ENCODE assay signal across 9 cellular contexts in genomic region chr17:64781013-64781392, GRCh38.
DNase-seq lines count a peak whose midpoint lies in the region; ATAC-seq, FAIRE-seq and TF ChIP-seq lines count a peak whose summit lies in the region.
"Had no signal": no experiment of that assay in that cellular context is flagged by ENCODE, and none has a peak within 500 bp of the region (broad histone marks: within the 10 kb centered on the region; RNA-seq: fewer than 3 reads in every experiment).

No MANE protein-coding gene starts in this region.

- no peak overlapping the region for H3K23ac ChIP-seq in H1 (ENCODE audit: insufficient read length)

- no peak overlapping the region for H2BK20ac ChIP-seq in H1 (ENCODE audit: low read length)

- no peak overlapping the region for H2AK5ac ChIP-seq in H1 (ENCODE audit: low read depth, low read length)

- intact Hi-C loops in Caco-2 (cut with micrococcal nuclease; ENCODE audit: unreplicated experiment) = no loop called here

- no peak for TF ChIP-seq RAD21 in H1 (IDR thresholded peaks at IDR 0.05 in 1 of 2, conservative IDR thresholded peaks at IDR 0.05 in 1 of 2; ENCODE audit: low read depth in 2 of 2, low read length in 2 of 2)

- no peak overlapping the region for H2AFZ ChIP-seq in H1 (ENCODE audit: low read length)

- H3K14ac ChIP-seq in H1 (ENCODE audit: insufficient read length) = no peak overlapping the region

- H3K9ac ChIP-seq in NT2/D1 (ENCODE audit: insufficient read length, low read depth) (peak overlapping the region; percentile 75), H1 (replicated peaks in 1 of 4; ENCODE audit: extremely low read depth in 1 of 4, low read depth in 3 of 4, low read length in 3 of 4) (no peak overlapping the region; a peak in 1 of 7 replicates)

- DNase-seq in Caco-2 = peak in 1 of 2 experiments; percentile 47
- DNase-seq in NT2/D1 (ENCODE audit: low read depth, low spot score) = no peak
- peak in 1 of 2 experiments; percentile 71 for DNase-seq in H1 (ENCODE audit: low read depth in 1 of 2, low spot score in 2 of 2)
- DNase-seq in natural killer cell treated with Interleukin-12 subunit alpha and Interleukin-12 subunit beta and Interleukin-15 and Interleukin-18, amount 100 ng/mL, for 72 hours (ENCODE audit: low spot score) = no peak
- no peak for DNase-seq in GOT3 (lab: John Stamatoyannopoulos, UW)
- DNase-seq in stimulated activated CD8-positive, alpha-beta memory T cell treated with anti-CD3 and anti-CD28 coated beads, Interleukin-4, amount 100 ng/mL, for 48 hours = no peak
- no peak for DNase-seq in middle frontal gyrus (ENCODE audit: extremely low spot score, low spot score)

- TF ChIP-seq CTCF in Caco-2 (IDR thresholded peaks at IDR 0.05; ENCODE audit: insufficient read depth in 1 of 2, low read depth in 1 of 2, low read length in 1 of 2, severe bottlenecking in 1 of 2, unreplicated experiment in 1 of 2) = no peak
- no peak for TF ChIP-seq CTCF in H1 (IDR thresholded peaks at IDR 0.05; ENCODE audit: control extremely low read depth in 1 of 3, insufficient read depth in 1 of 3, low read depth in 1 of 3, low read length in 3 of 3)

- no peak overlapping the region for H3K56ac ChIP-seq in H1 (replicated peaks; ENCODE audit: insufficient read length, low read depth, low read length)

- CTCF ChIA-PET in Caco-2 (lab: Charles Lee) = no interaction called here
- CTCF ChIA-PET in H1 (lab: Charles Lee; ENCODE audit: partially characterized antibody) = interaction anchor here (0.7 kb wide), 1 partner anchor 9 kb away, joined by 3 read pairs; no protein-coding TSS in a partner anchor

- H2BK120ac ChIP-seq in H1 (replicated peaks; ENCODE audit: low read depth, low read length) = no peak overlapping the region

- POLR2A ChIA-PET in Caco-2 (lab: Charles Lee) = no interaction called here
- POLR2A ChIA-PET in H1 (lab: Charles Lee; ENCODE audit: partially characterized antibody) = no interaction called here

- H3K4me3 ChIP-seq in Caco-2 (ENCODE audit: low read depth, low read length) (peak overlapping the region; percentile 50), NT2/D1 (ENCODE audit: insufficient read length, low read depth) (peak overlapping the region; percentile 57), H1 (ENCODE audit: extremely low read depth in 1 of 4, insufficient read depth in 2 of 4, low read depth in 3 of 4, low read length in 4 of 4) (peak overlapping the region; percentile 47 to 68 (median 56))

- no peak overlapping the region for H3K27ac Mint-ChIP-seq in Caco-2 (ENCODE audit: unreplicated experiment)
- H3K27ac Mint-ChIP-seq in natural killer cell treated with Interleukin-12 subunit alpha and Interleukin-12 subunit beta and Interleukin-15 and Interleukin-18, amount 100 ng/mL, for 72 hours = no peak overlapping the region

- H2BK15ac ChIP-seq in H1 (ENCODE audit: low read length) = no peak overlapping the region

- no peak overlapping the region for H3K27ac ChIP-seq in H1 (ENCODE audit: low read depth, low read length)

- H3K36me3 ChIP-seq in Caco-2 (ENCODE audit: control insufficient read depth, insufficient read depth, low read length) (peaks cover 2% of the 10 kb centered on the region; the same call in 1 of the 2 replicates), NT2/D1 (ENCODE audit: insufficient read depth, insufficient read length, low read length) (peaks cover 23% of the 10 kb centered on the region), H1 (ENCODE audit: control insufficient read depth in 2 of 4, insufficient read depth in 4 of 4, low read length in 3 of 4) (peaks cover 0 to 4% (median 0%) of the 10 kb centered on the region in 4 experiments; a peak in 1 of 8 replicates)

- 2% methylated on average over 20 of the region's 31 CpGs; no CpG with 5 or more reads in 1 of the 2 experiments for WGBS in H1 (ENCODE audit: extremely low coverage in 1 of 2, insufficient coverage in 1 of 2, insufficient read length in 1 of 2, insufficient replicate concordance in 2 of 2, low coverage in 1 of 2, low lambda C conversion rate in 2 of 2, missing lambda C conversion rate in 1 of 2), 2 experiments

- peak overlapping the region; percentile 62 to 89 for H3K4me2 ChIP-seq in H1 (ENCODE audit: insufficient read depth in 1 of 2, low read depth in 2 of 2, low read length in 2 of 2)

- TF ChIP-seq EP300 in H1 (IDR thresholded peaks at IDR 0.05; ENCODE audit: borderline replicate concordance in 1 of 2, low read depth in 2 of 2, low read length in 2 of 2) = no peak

- no peak for FAIRE-seq in H1 (lab: Jason Lieb, UNC)
- FAIRE-seq: islet of Langerhans had no signal

- no peaks in the 10 kb centered on the region for H3K27me3 Mint-ChIP-seq in Caco-2 (ENCODE audit: insufficient read depth, unreplicated experiment)
- H3K27me3 Mint-ChIP-seq in natural killer cell treated with Interleukin-12 subunit alpha and Interleukin-12 subunit beta and Interleukin-15 and Interleukin-18, amount 100 ng/mL, for 72 hours = no peaks in the 10 kb centered on the region

- peak in 1 of 2 donors; percentile 21 for ATAC-seq in natural killer cell treated with Interleukin-12 subunit alpha and Interleukin-12 subunit beta and Interleukin-15 and Interleukin-18, amount 100 ng/mL, for 72 hours
- ATAC-seq in HG03342 (IDR thresholded peaks at IDR 0.05; ENCODE audit: unreplicated experiment) = no peak

- peaks cover 7% of the 10 kb centered on the region for H3K4me1 Mint-ChIP-seq in Caco-2 (ENCODE audit: low read depth, unreplicated experiment)
- H3K4me1 Mint-ChIP-seq in natural killer cell treated with Interleukin-12 subunit alpha and Interleukin-12 subunit beta and Interleukin-15 and Interleukin-18, amount 100 ng/mL, for 72 hours (ENCODE audit: low read depth in 2 of 2) = peaks cover 12 to 27% of the 10 kb centered on the region in 2 donors

- no peaks in the 10 kb centered on the region for H3K9me3 Mint-ChIP-seq in Caco-2 (ENCODE audit: unreplicated experiment)
- no peaks in the 10 kb centered on the region for H3K9me3 Mint-ChIP-seq in natural killer cell treated with Interleukin-12 subunit alpha and Interleukin-12 subunit beta and Interleukin-15 and Interleukin-18, amount 100 ng/mL, for 72 hours

- H3K4ac ChIP-seq in H1 (replicated peaks; ENCODE audit: insufficient read length, low read depth, low read length) = no peak overlapping the region

- peak overlapping the region; percentile 74 for H3K4me3 Mint-ChIP-seq in Caco-2 (ENCODE audit: unreplicated experiment)
- peak overlapping the region; percentile 50 for H3K4me3 Mint-ChIP-seq in natural killer cell treated with Interleukin-12 subunit alpha and Interleukin-12 subunit beta and Interleukin-15 and Interleukin-18, amount 100 ng/mL, for 72 hours

- no peaks in the 10 kb centered on the region for H3K9me3 ChIP-seq in Caco-2
- H3K9me3 ChIP-seq in NT2/D1 (ENCODE audit: insufficient read depth, low read length) = no peaks in the 10 kb centered on the region
- no peaks in the 10 kb centered on the region for H3K9me3 ChIP-seq in H1 (ENCODE audit: insufficient read depth in 2 of 2, low read depth in 1 of 2, low read length in 1 of 2)

- H3K18ac ChIP-seq in H1 (ENCODE audit: extremely low read depth, low read length) = no peak overlapping the region

- peaks cover 0 to 6% of the 10 kb centered on the region in 2 experiments for H4K20me1 ChIP-seq in H1 (replicated peaks in 1 of 2; ENCODE audit: control insufficient read depth in 1 of 2, insufficient read depth in 2 of 2, low read length in 2 of 2)

- no peak for TF ChIP-seq POLR2A in H1 (IDR thresholded peaks at IDR 0.05; ENCODE audit: control extremely low read depth in 1 of 2, low read depth in 2 of 2, low read length in 2 of 2)

- no TSS peak for BruUV-seq in Caco-2 (replicated peaks; lab: Mats Ljungman, UMichigan)

- no peaks in the 10 kb centered on the region for H3K79me1 ChIP-seq in H1 (ENCODE audit: low read depth, low read length)

- H4K8ac ChIP-seq in H1 (ENCODE audit: extremely low read depth, insufficient read depth, low read length) = no peak overlapping the region

- no peak overlapping the region for H4K91ac ChIP-seq in H1 (replicated peaks; ENCODE audit: insufficient read length, low read length)

- H3K27me3 ChIP-seq in Caco-2 (replicated peaks; ENCODE audit: control insufficient read depth, insufficient read depth, low read length) (no peaks in the 10 kb centered on the region), NT2/D1 (ENCODE audit: insufficient read depth, insufficient read length) (peaks cover 68% of the 10 kb centered on the region), H1 (replicated peaks in 1 of 4; ENCODE audit: control insufficient read depth in 3 of 4, extremely low read depth in 1 of 4, insufficient read depth in 3 of 4, low read length in 3 of 4) (peaks cover 31 to 61% (median 54%) of the 10 kb centered on the region in 4 experiments)

- H3K4me1 ChIP-seq in Caco-2 (no peaks in the 10 kb centered on the region), NT2/D1 (ENCODE audit: insufficient read depth, insufficient read length) (peaks cover 25% of the 10 kb centered on the region), H1 (replicated peaks in 1 of 4; ENCODE audit: control insufficient read depth in 3 of 4, insufficient read depth in 4 of 4, low read length in 3 of 4) (peaks cover 3 to 22% (median 11%) of the 10 kb centered on the region in 4 experiments)

- H2BK5ac ChIP-seq in H1 (ENCODE audit: low read depth, low read length) = no peak overlapping the region

- no peaks in the 10 kb centered on the region for H3K79me2 ChIP-seq in H1 (ENCODE audit: control insufficient read depth in 1 of 2, insufficient read depth in 2 of 2, low read length in 2 of 2)

- H3K36me3 Mint-ChIP-seq in Caco-2 (ENCODE audit: insufficient read depth, unreplicated experiment) = peaks cover 9% of the 10 kb centered on the region
- no peaks in the 10 kb centered on the region for H3K36me3 Mint-ChIP-seq in natural killer cell treated with Interleukin-12 subunit alpha and Interleukin-12 subunit beta and Interleukin-15 and Interleukin-18, amount 100 ng/mL, for 72 hours

- no peak overlapping the region for H4K5ac ChIP-seq in H1 (ENCODE audit: insufficient read length, low read depth, low read length)

- peak overlapping the region; percentile 27; the same call in 1 of the 2 replicates for H2BK12ac ChIP-seq in H1 (ENCODE audit: low read depth, low read length)

- H3K23me2 ChIP-seq in H1 (ENCODE audit: low read depth, low read length) = peaks cover 14% of the 10 kb centered on the region; the same call in 1 of the 2 replicates

TF ChIP-seq in H1, 55 proteins besides CTCF, POLR2A, EP300 and RAD21:
- TF ChIP-seq SIRT6 (IDR thresholded peaks at IDR 0.05; ENCODE audit: low read length) (no peak), CHD1 (IDR thresholded peaks at IDR 0.05; ENCODE audit: low read depth, low read length) (no peak), SUZ12 (IDR thresholded peaks at IDR 0.05; ENCODE audit: low read length) (peak; percentile 57), ZNF274 (IDR thresholded peaks at IDR 0.05; ENCODE audit: borderline replicate concordance, extremely low read depth, low read length) (no peak), CREB1 (IDR thresholded peaks at IDR 0.05) (no peak), CHD2 (IDR thresholded peaks at IDR 0.05; ENCODE audit: low read length) (no peak)
